Comparison of ENCODE assay signal across 22 cellular contexts in the genomic region with DNA sequence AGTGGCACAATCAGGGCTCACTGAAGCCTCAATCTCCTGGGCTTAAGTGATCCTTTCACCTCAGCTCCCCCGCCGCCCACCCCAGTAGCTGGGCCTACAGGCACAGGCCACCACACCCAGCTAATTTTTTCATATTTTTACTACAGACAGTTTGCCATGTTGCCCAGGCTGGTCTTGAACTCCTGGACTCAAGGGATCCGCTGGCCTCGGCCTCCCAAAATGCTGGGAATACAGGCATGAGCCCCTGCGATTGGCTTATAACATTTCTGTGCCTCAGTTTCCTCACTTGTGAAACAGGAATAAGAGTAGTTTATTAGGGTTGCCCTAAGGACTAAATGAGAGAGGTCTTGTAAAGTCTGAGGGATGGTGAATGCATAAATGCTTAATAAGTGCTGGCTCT. TPM values are rescaled to one million over a fixed set of nuclear protein-coding genes. Genes with fewer than 3 reads are reported as not detected.
A peak's percentile ranks its signal among the peaks of the same experiment; 100 is the strongest.
DNase-seq lines count a peak whose midpoint lies in the region; ATAC-seq, FAIRE-seq and TF ChIP-seq lines count a peak whose summit lies in the region.
"Had no signal": no experiment of that assay in that cellular context is flagged by ENCODE, and none has a peak within 500 bp of the region (broad histone marks: within the 10 kb centered on the region; RNA-seq: fewer than 3 reads in every experiment).

No MANE protein-coding gene starts in this region.

- H3K56ac ChIP-seq in mesendoderm (ENCODE audit: low read length), result peak overlapping the region; percentile 61

- H3K4ac ChIP-seq in mesendoderm (ENCODE audit: low read depth, low read length), result no peak overlapping the region

- H3K27ac Mint-ChIP-seq in type B pancreatic cell, result no peak overlapping the region
- H3K27ac Mint-ChIP-seq: activated CD4-positive, alpha-beta T cell treated with anti-CD3 and anti-CD28 coated beads, Interleukin-2, amount 10 ng/mL, durations not matched to agents 7 days and 5 days; activated naive CD8-positive, alpha-beta T cell treated with anti-CD3 and anti-CD28 coated beads, Interleukin-2, amount 10 ng/mL, durations not matched to agents 7 days and 5 days had no signal

- intact Hi-C loops in left ventricle myocardium inferior (cut with micrococcal nuclease), result no loop called here
- intact Hi-C loops in Right ventricle myocardium superior (cut with DNase I), result no loop called here

- no peaks in the 10 kb centered on the region for H3K79me2 ChIP-seq in mesendoderm (ENCODE audit: control insufficient read depth, insufficient read depth, low read length)

- H3K27ac ChIP-seq in left ventricle myocardium inferior (replicated peaks) (no peak overlapping the region), mesendoderm (ENCODE audit: low read depth, low read length) (no peak overlapping the region)
- H3K27ac ChIP-seq: foreskin keratinocyte had no signal

- no peak overlapping the region for H2BK15ac ChIP-seq in mesendoderm (replicated peaks; ENCODE audit: low read depth)

- H3K4me3 Mint-ChIP-seq in type B pancreatic cell, result peak overlapping the region; percentile 26
- H3K4me3 Mint-ChIP-seq: activated CD4-positive, alpha-beta T cell treated with anti-CD3 and anti-CD28 coated beads, Interleukin-2, amount 10 ng/mL, durations not matched to agents 7 days and 5 days; activated naive CD8-positive, alpha-beta T cell treated with anti-CD3 and anti-CD28 coated beads, Interleukin-2, amount 10 ng/mL, durations not matched to agents 7 days and 5 days had no signal

- no peak overlapping the region for H2BK5ac ChIP-seq in mesendoderm (ENCODE audit: low read length)

- H3K4me1 ChIP-seq in left ventricle myocardium inferior, result peaks cover 7% of the 10 kb centered on the region
- no peaks in the 10 kb centered on the region for H3K4me1 ChIP-seq in adipocyte (ENCODE audit: control insufficient read depth, insufficient read depth, low read length)
- peaks cover 4% of the 10 kb centered on the region for H3K4me1 ChIP-seq in mesendoderm (ENCODE audit: control insufficient read depth, low read depth, low read length)

- no peak overlapping the region for H4K5ac ChIP-seq in mesendoderm (ENCODE audit: low read length)

- H3K18ac ChIP-seq in mesendoderm (ENCODE audit: low read length), result no peak overlapping the region

- peak overlapping the region; percentile 68 for H3K4me3 ChIP-seq in left ventricle myocardium inferior
- peak overlapping the region; percentile 73 for H3K4me3 ChIP-seq in adipocyte (ENCODE audit: low read length)
- no peak overlapping the region for H3K4me3 ChIP-seq in mesendoderm (ENCODE audit: low read length)

- no peaks in the 10 kb centered on the region for H3K36me3 Mint-ChIP-seq in type B pancreatic cell
- H3K36me3 Mint-ChIP-seq: activated naive CD8-positive, alpha-beta T cell treated with anti-CD3 and anti-CD28 coated beads, Interleukin-2, amount 10 ng/mL, durations not matched to agents 7 days and 5 days had no signal

- no peak for ATAC-seq in Right ventricle myocardium superior (ENCODE audit: poor library complexity)
- ATAC-seq in HG03457 (IDR thresholded peaks at IDR 0.05; ENCODE audit: unreplicated experiment), result no peak

- no peaks in the 10 kb centered on the region for H3K9me3 Mint-ChIP-seq in type B pancreatic cell
- H3K9me3 Mint-ChIP-seq: activated CD4-positive, alpha-beta T cell treated with anti-CD3 and anti-CD28 coated beads, Interleukin-2, amount 10 ng/mL, durations not matched to agents 7 days and 5 days; activated naive CD8-positive, alpha-beta T cell treated with anti-CD3 and anti-CD28 coated beads, Interleukin-2, amount 10 ng/mL, durations not matched to agents 7 days and 5 days had no signal

- peaks cover 16% of the 10 kb centered on the region for H3K4me1 Mint-ChIP-seq in type B pancreatic cell (ENCODE audit: unreplicated experiment)

- H2AK5ac ChIP-seq in mesendoderm (ENCODE audit: low read length), result no peak overlapping the region

- no peak overlapping the region for H2BK120ac ChIP-seq in mesendoderm (ENCODE audit: low read depth, low read length)

- H4K8ac ChIP-seq in mesendoderm (ENCODE audit: low read depth, low read length), result no peak overlapping the region

- FAIRE-seq in D721Med (lab: Jason Lieb, UNC), result no peak
- FAIRE-seq: A549, GM12891, H1 had no signal

- H3K36me3 ChIP-seq in left ventricle myocardium inferior (no peaks in the 10 kb centered on the region), adipocyte (ENCODE audit: control insufficient read depth, insufficient read depth, low read length, severe bottlenecking) (no peaks in the 10 kb centered on the region), mesendoderm (ENCODE audit: control insufficient read depth, insufficient read depth, low read length) (no peaks in the 10 kb centered on the region)

- H3K27me3 ChIP-seq in left ventricle myocardium inferior (ENCODE audit: low read depth) (no peaks in the 10 kb centered on the region), adipocyte (replicated peaks; ENCODE audit: control insufficient read depth, insufficient read depth, low read length) (no peaks in the 10 kb centered on the region), mesendoderm (ENCODE audit: insufficient read depth, low read length, poor library complexity) (no peaks in the 10 kb centered on the region)
- H3K27me3 ChIP-seq: foreskin keratinocyte had no signal

- no peak overlapping the region for H3K9ac ChIP-seq in adipocyte (ENCODE audit: low read length)
- H3K9ac ChIP-seq in mesendoderm (ENCODE audit: low read length), result no peak overlapping the region

- no peak for TF ChIP-seq CTCF in left ventricle myocardium inferior (IDR thresholded peaks at IDR 0.05; ENCODE audit: borderline replicate concordance)
- no peak for TF ChIP-seq CTCF in type B pancreatic cell (conservative IDR thresholded peaks at IDR 0.05)
- TF ChIP-seq CTCF in D721Med (IDR thresholded peaks at IDR 0.05; ENCODE audit: insufficient read depth, missing control alignments), result no peak

- no peak overlapping the region for H3K23ac ChIP-seq in mesendoderm (ENCODE audit: low read length)

- no peaks in the 10 kb centered on the region for H3K27me3 Mint-ChIP-seq in type B pancreatic cell

- DNase-seq in left ventricle myocardium inferior, result no peak
- DNase-seq in Right ventricle myocardium superior, result no peak
- DNase-seq in adipocyte (ENCODE audit: low read depth), result no peak
- no peak for DNase-seq in mesendoderm
- no peak for DNase-seq in type B pancreatic cell (ENCODE audit: extremely low spot score, unreplicated experiment)
- DNase-seq in COR-L47 (lab: John Stamatoyannopoulos, UW), result no peak
- DNase-seq in D721Med (ENCODE audit: insufficient read length, low spot score), result no peak
- DNase-seq: activated CD4-positive, alpha-beta T cell treated with anti-CD3 and anti-CD28 coated beads, Interleukin-2, amount 10 ng/mL, durations not matched to agents 7 days and 5 days; activated naive CD8-positive, alpha-beta T cell treated with anti-CD3 and anti-CD28 coated beads, Interleukin-2, amount 10 ng/mL, durations not matched to agents 7 days and 5 days; cerebellar nuclear complex; effector CD8-positive, alpha-beta T cell; foreskin keratinocyte; midbrain; NCI-H187 treated with DMSO at 0.1 percent for 48 hours; T-helper 2 cell had no signal

- H3K4me2 ChIP-seq in mesendoderm (ENCODE audit: low read length), result no peak overlapping the region

- WGBS in mesendoderm (ENCODE audit: extremely low coverage, insufficient coverage, low lambda C conversion rate), result no CpG with 5 or more reads among the region's 5 CpGs

- no peaks in the 10 kb centered on the region for H3K9me3 ChIP-seq in left ventricle myocardium inferior (replicated peaks)
- H3K9me3 ChIP-seq in adipocyte (ENCODE audit: control insufficient read depth, low read length), result no peaks in the 10 kb centered on the region
- H3K9me3 ChIP-seq: A549 had no signal

- H3K79me1 ChIP-seq in mesendoderm (ENCODE audit: low read length), result no peaks in the 10 kb centered on the region

RNA-seq across cellular contexts. Expression of a gene that starts 1.2 kb away (rescaled TPM):
- total RNA-seq in left ventricle myocardium inferior (not detected), Right ventricle myocardium superior (not detected), type B pancreatic cell (ENCODE audit: low replicate concordance) (0.24 TPM in 1 of 2 replicates, not detected in the other)
- polyA plus RNA-seq in mesendoderm (2013, experiment 1 of 2), result 0.13 TPM
- polyA plus RNA-seq in mesendoderm (2013, experiment 2 of 2), result 0.13 TPM
- total RNA-seq: activated CD4-positive, alpha-beta T cell treated with anti-CD3 and anti-CD28 coated beads, Interleukin-2, amount 10 ng/mL, durations not matched to agents 7 days and 5 days; activated naive CD8-positive, alpha-beta T cell treated with anti-CD3 and anti-CD28 coated beads, Interleukin-2, amount 10 ng/mL, durations not matched to agents 7 days and 5 days; RPMI7951; SK-MEL-5 had no signal
- polyA plus RNA-seq: neural cell had no signal
